ENCODE assay signal across 27 cellular contexts in genomic region chr12:23099604-23100003, GRCh38.
DNase-seq lines count a peak whose midpoint lies in the region; ATAC-seq and TF ChIP-seq lines count a peak whose summit lies in the region.
"Had no signal": no experiment of that assay in that cellular context is flagged by ENCODE, and none has a peak within 500 bp of the region (broad histone marks: within the 10 kb centered on the region; RNA-seq: fewer than 3 reads in every experiment).

No MANE protein-coding gene starts in this region.

- peak overlapping the region; percentile 74; the same call in 1 of the 2 replicates for H3K27ac ChIP-seq in HUES64 (ENCODE audit: low read depth, low read length)
- H3K27ac ChIP-seq: A549, hepatocyte, neutrophil, upper lobe of right lung, WERI-Rb-1 had no signal

- no peaks in the 10 kb centered on the region for H3K36me3 Mint-ChIP-seq in Calu3 (ENCODE audit: insufficient read depth, unreplicated experiment)
- H3K36me3 Mint-ChIP-seq: activated naive CD4-positive, alpha-beta T cell treated with anti-CD3 and anti-CD28 coated beads, Interleukin-2, amount 10 ng/mL, durations not matched to agents 7 days and 5 days; CD8-positive, alpha-beta memory T cell had no signal

- BruUV-seq in Calu3 (replicated peaks; lab: Mats Ljungman, UMichigan): no TSS peak

- H3K4me3 ChIP-seq in HUES64 (ENCODE audit: low read length): no peak overlapping the region
- H3K4me3 ChIP-seq in epithelial cell of esophagus (ENCODE audit: low read length): no peak overlapping the region
- H3K4me3 ChIP-seq: A549, hepatocyte, lung, upper lobe of right lung had no signal

- CTCF ChIA-PET in Calu3 (lab: Charles Lee): no interaction called here

- no peak for ATAC-seq in HG02885 (IDR thresholded peaks at IDR 0.05; ENCODE audit: poor library complexity, unreplicated experiment)
- ATAC-seq: A549, upper lobe of right lung had no signal

- no peaks in the 10 kb centered on the region for H3K27me3 Mint-ChIP-seq in Calu3 (ENCODE audit: unreplicated experiment)
- H3K27me3 Mint-ChIP-seq: activated naive CD4-positive, alpha-beta T cell treated with anti-CD3 and anti-CD28 coated beads, Interleukin-2, amount 10 ng/mL, durations not matched to agents 7 days and 5 days; CD8-positive, alpha-beta memory T cell had no signal

- peaks cover 40% of the 10 kb centered on the region for H3K4me1 Mint-ChIP-seq in Calu3 (ENCODE audit: low read depth, unreplicated experiment)
- H3K4me1 Mint-ChIP-seq: activated naive CD4-positive, alpha-beta T cell treated with anti-CD3 and anti-CD28 coated beads, Interleukin-2, amount 10 ng/mL, durations not matched to agents 7 days and 5 days; CD8-positive, alpha-beta memory T cell had no signal

- no peaks in the 10 kb centered on the region for H3K27me3 ChIP-seq in HUES64 (ENCODE audit: insufficient read depth, low read length)
- H3K27me3 ChIP-seq: hepatocyte, neutrophil, upper lobe of right lung had no signal

- peak overlapping the region; percentile 5 for H3K27ac Mint-ChIP-seq in Calu3 (ENCODE audit: unreplicated experiment)
- H3K27ac Mint-ChIP-seq: activated naive CD4-positive, alpha-beta T cell treated with anti-CD3 and anti-CD28 coated beads, Interleukin-2, amount 10 ng/mL, durations not matched to agents 7 days and 5 days; CD8-positive, alpha-beta memory T cell had no signal

- H3K9ac ChIP-seq in HUES64 (ENCODE audit: low read depth, low read length): no peak overlapping the region

- H3K9me3 ChIP-seq in HUES64 (ENCODE audit: insufficient read depth, low read depth, low read length): no peaks in the 10 kb centered on the region
- H3K9me3 ChIP-seq: A549, neutrophil, upper lobe of right lung had no signal

- DNase-seq in Calu3: no peak
- DNase-seq in epithelial cell of esophagus (ENCODE audit: low read depth): peak; percentile 41
- DNase-seq in islet precursor cell: peak; percentile 83
- no peak for DNase-seq in GM19240 (ENCODE audit: insufficient read length, low spot score)
- DNase-seq in GDM1 (lab: John Stamatoyannopoulos, UW): no peak
- DNase-seq in T-helper 1 cell: no peak
- DNase-seq: activated CD4-positive, alpha-beta T cell treated with anti-CD3 and anti-CD28 coated beads, Interleukin-2, amount 50 U/mL, for 1 hour; activated naive CD4-positive, alpha-beta T cell treated with anti-CD3 and anti-CD28 coated beads, Interleukin-2, amount 10 ng/mL, durations not matched to agents 7 days and 5 days; anterior cingulate cortex; CD8-positive, alpha-beta memory T cell; DMS53; foreskin fibroblast; kidney glomerular epithelial cell; NCI-H1092; NCI-H1930; RPMI8226; small intestine; stimulated activated CD4-positive, alpha-beta T cell treated with anti-CD3 and anti-CD28 coated beads, Interleukin-2, amount 100 ng/mL, for 24 hours; substantia nigra; upper lobe of right lung; WERI-Rb-1 had no signal

- TF ChIP-seq CTCF in Calu3 (IDR thresholded peaks at IDR 0.05; ENCODE audit: unreplicated experiment) (no peak), epithelial cell of esophagus (IDR thresholded peaks at IDR 0.05; ENCODE audit: insufficient read depth, low read depth, low read length, missing control alignments) (no peak)

- H3K36me3 ChIP-seq in HUES64 (ENCODE audit: insufficient read depth, low read length): no peaks in the 10 kb centered on the region
- H3K36me3 ChIP-seq: neutrophil, upper lobe of right lung, WERI-Rb-1 had no signal

- H3K9me3 Mint-ChIP-seq in Calu3 (ENCODE audit: low read depth, unreplicated experiment): peaks cover 3% of the 10 kb centered on the region
- H3K9me3 Mint-ChIP-seq: activated naive CD4-positive, alpha-beta T cell treated with anti-CD3 and anti-CD28 coated beads, Interleukin-2, amount 10 ng/mL, durations not matched to agents 7 days and 5 days; CD8-positive, alpha-beta memory T cell had no signal

- intact Hi-C loops in Calu3 (cut with micrococcal nuclease; ENCODE audit: unreplicated experiment): no loop called here

- H3K4me3 Mint-ChIP-seq in Calu3 (ENCODE audit: low read depth, unreplicated experiment): no peak overlapping the region
- H3K4me3 Mint-ChIP-seq: activated naive CD4-positive, alpha-beta T cell treated with anti-CD3 and anti-CD28 coated beads, Interleukin-2, amount 10 ng/mL, durations not matched to agents 7 days and 5 days; CD8-positive, alpha-beta memory T cell had no signal

- peaks cover 35% of the 10 kb centered on the region for H3K4me1 ChIP-seq in HUES64 (ENCODE audit: insufficient read depth, low read length)
- H3K4me1 ChIP-seq: A549, upper lobe of right lung had no signal

Comparison
In these comparisons a context has a peak if more than half of its experiments do, and no peak if none do; other contexts are left out.
1. DNase-seq: peak in epithelial cell of esophagus (single experiment) and islet precursor cell (single experiment); none in Calu3 (single experiment), GM19240 (single experiment), GDM1 (single experiment) and T-helper 1 cell (0 of 5).